ENCODE assay signal across 11 cellular contexts in the genomic region with DNA sequence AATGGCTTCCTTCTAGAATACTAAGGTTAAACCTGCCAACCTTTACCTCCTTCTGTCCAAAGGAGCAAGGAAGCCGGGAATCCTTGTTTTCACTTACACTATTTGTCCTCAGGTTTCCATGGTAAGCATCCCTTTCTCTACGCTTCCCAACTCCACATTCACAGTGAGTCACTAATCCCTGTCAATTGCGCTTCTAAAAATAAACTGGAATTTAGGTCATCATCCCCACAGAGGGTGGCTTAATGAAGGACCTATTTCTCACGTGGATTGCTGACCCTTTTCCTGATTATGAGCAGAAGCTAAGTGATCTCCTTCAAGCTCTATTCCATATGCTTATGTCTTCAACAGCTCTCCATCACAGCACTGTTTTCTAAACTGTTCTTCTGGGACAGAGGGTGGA. TPM values are rescaled to one million over a fixed set of nuclear protein-coding genes. Genes with fewer than 3 reads are reported as not detected.
DNase-seq lines count a peak whose midpoint lies in the region; ATAC-seq and TF ChIP-seq lines count a peak whose summit lies in the region.
"Had no signal": no experiment of that assay in that cellular context is flagged by ENCODE, and none has a peak within 500 bp of the region (broad histone marks: within the 10 kb centered on the region; RNA-seq: fewer than 3 reads in every experiment).

No MANE protein-coding gene starts in this region.

- H3K27me3 ChIP-seq in adipocyte (replicated peaks; ENCODE audit: control insufficient read depth, insufficient read depth, low read length) (no peaks in the 10 kb centered on the region), smooth muscle cell (ENCODE audit: low read depth) (no peaks in the 10 kb centered on the region)

- H3K4me2 ChIP-seq in smooth muscle cell = peak overlapping the region; percentile 32

- TF ChIP-seq CTCF in smooth muscle cell (IDR thresholded peaks at IDR 0.05; ENCODE audit: borderline replicate concordance, insufficient read depth, poor library complexity, severe bottlenecking) = no peak

- H3K36me3 ChIP-seq in adipocyte (ENCODE audit: control insufficient read depth, insufficient read depth, low read length, severe bottlenecking) (no peaks in the 10 kb centered on the region), smooth muscle cell (ENCODE audit: low read depth) (no peaks in the 10 kb centered on the region)

- H3F3A ChIP-seq in smooth muscle cell (ENCODE audit: low read depth) = peaks cover 5% of the 10 kb centered on the region

- DNase-seq in SHP77 (lab: John Stamatoyannopoulos, UW) (peak; percentile 27 to 33), SHP77 treated with DMSO at 0.1 percent for 48 hours (lab: John Stamatoyannopoulos, UW) (no peak), adipocyte (ENCODE audit: low read depth) (peak; percentile 66), left cardiac atrium (no peak), smooth muscle cell (lab: John Stamatoyannopoulos, UW; ENCODE audit: unreplicated experiment) (no peak), NCI-H510A treated with DMSO at 0.1 percent for 48 hours (lab: John Stamatoyannopoulos, UW) (no peak), epidermal melanocyte (ENCODE audit: insufficient read length, low spot score) (no peak), HUDEP-2 (lab: John Stamatoyannopoulos, UW; ENCODE audit: unreplicated experiment in 76 of 76) (no peak)
- DNase-seq: 8988T, NCI-H526, nucleus accumbens had no signal

- no peak overlapping the region for H3K9ac ChIP-seq in adipocyte (ENCODE audit: low read length)
- H3K9ac ChIP-seq in smooth muscle cell (ENCODE audit: low read depth) = peak overlapping the region; percentile 72

- H2AFZ ChIP-seq in smooth muscle cell (ENCODE audit: low read depth) = no peak overlapping the region

- WGBS in smooth muscle cell (ENCODE audit: low lambda C conversion rate) = 10% methylated on average over 4 of the region's 4 CpGs

- H3K4me1 ChIP-seq in adipocyte (ENCODE audit: control insufficient read depth, insufficient read depth, low read length) (peaks cover 10% of the 10 kb centered on the region), smooth muscle cell (ENCODE audit: low read depth) (peaks cover 10% of the 10 kb centered on the region)

- ATAC-seq in left cardiac atrium = peak; percentile 80 to 89

- H3K79me2 ChIP-seq in smooth muscle cell (ENCODE audit: low read depth) = no peaks in the 10 kb centered on the region

- no peaks in the 10 kb centered on the region for H4K20me1 ChIP-seq in smooth muscle cell (ENCODE audit: low read depth)

- H3K9me3 ChIP-seq in adipocyte (ENCODE audit: control insufficient read depth, low read length) = peaks cover under 1% of the 10 kb centered on the region
- no peaks in the 10 kb centered on the region for H3K9me3 ChIP-seq in smooth muscle cell (replicated peaks; ENCODE audit: low read depth)

- H3K27ac ChIP-seq in smooth muscle cell (ENCODE audit: low read depth) = peak overlapping the region; percentile 62

- intact Hi-C loops in left cardiac atrium (cut with DNase I) = no loop called here

- H3K4me3 ChIP-seq in adipocyte (ENCODE audit: low read length) (peak overlapping the region; percentile 20), smooth muscle cell (no peak overlapping the region)

RNA-seq across cellular contexts. Expression of gene ABCA4, which starts 39.9 kb away (rescaled TPM):
- total RNA-seq in left cardiac atrium (under 1 TPM; 0.21 TPM), smooth muscle cell (0.99 and 1.5 TPM in 2 replicates)
- 0.46 and 1.6 TPM in 2 replicates for polyA plus RNA-seq in smooth muscle cell

Comparison
In these comparisons a context has a peak if more than half of its experiments do, and no peak if none do; other contexts are left out.
1. DNase-seq: peak in SHP77 (2 of 2) and adipocyte (single experiment); none in SHP77 treated with DMSO at 0.1 percent for 48 hours (single experiment), left cardiac atrium (single experiment), smooth muscle cell (single experiment), NCI-H510A treated with DMSO at 0.1 percent for 48 hours (single experiment), epidermal melanocyte (single experiment) and HUDEP-2 (0 of 76).